In genomic region chr3:53850895-53851294, GRCh38 we compare ENCODE assay signal across 16 cellular contexts. TPM values are rescaled to one million over a fixed set of nuclear protein-coding genes. Genes with fewer than 3 reads are reported as not detected.
DNase-seq lines count a peak whose midpoint lies in the region; ATAC-seq, FAIRE-seq and TF ChIP-seq lines count a peak whose summit lies in the region.
"Had no signal": no experiment of that assay in that cellular context is flagged by ENCODE, and none has a peak within 500 bp of the region (broad histone marks: within the 10 kb centered on the region; RNA-seq: fewer than 3 reads in every experiment).

No MANE protein-coding gene starts in this region.

- WGBS in GM23248 (ENCODE audit: low coverage in 1 of 2, low lambda C conversion rate in 2 of 2, missing lambda C conversion rate in 2 of 2), 2 experiments = 43 to 50% methylated on average over 5 of the region's 5 CpGs
- 29 to 50% (median 33%) methylated on average over 5 of the region's 5 CpGs for WGBS in stomach, 5 donors

- in situ Hi-C loops in GM23248 (cut with MboI) = no loop called here

- H4K20me1 ChIP-seq in GM23248 (ENCODE audit: insufficient read depth) = no peaks in the 10 kb centered on the region
- H4K20me1 ChIP-seq in astrocyte (ENCODE audit: insufficient read depth, low read length) = no peaks in the 10 kb centered on the region

- H2AFZ ChIP-seq in GM23248 = no peak overlapping the region
- no peak overlapping the region for H2AFZ ChIP-seq in astrocyte (ENCODE audit: low read depth, low read length)

- FAIRE-seq in astrocyte (lab: Jason Lieb, UNC) = no peak
- FAIRE-seq: G401.6, keratinocyte had no signal

- H3K4me1 Mint-ChIP-seq in astrocyte (ENCODE audit: low read depth, unreplicated experiment) = no peaks in the 10 kb centered on the region

- H3K79me2 ChIP-seq in GM23248 (ENCODE audit: insufficient read depth) (no peaks in the 10 kb centered on the region), astrocyte (ENCODE audit: insufficient read depth, low read length) (no peaks in the 10 kb centered on the region)

- no peak for TF ChIP-seq POLR2A in stomach (IDR thresholded peaks at IDR 0.05)

- intact Hi-C loops in stomach (cut with DNase I; ENCODE audit: low total_unique reads) = no loop called here

- no peak for TF ChIP-seq CTCF in astrocyte (IDR thresholded peaks at IDR 0.05; ENCODE audit: insufficient read depth, low read depth, low read length)
- TF ChIP-seq CTCF in stomach (IDR thresholded peaks at IDR 0.05) = no peak

- H3K27ac ChIP-seq in GM23248 (no peak overlapping the region), astrocyte (ENCODE audit: low read depth, low read length) (no peak overlapping the region), stomach (no peak overlapping the region)
- H3K27ac ChIP-seq: ascending aorta had no signal

- H3K36me3 Mint-ChIP-seq in astrocyte (ENCODE audit: low read depth, unreplicated experiment) = no peaks in the 10 kb centered on the region
- H3K36me3 Mint-ChIP-seq: CD4-positive, alpha-beta memory T cell had no signal

- peaks cover 17% of the 10 kb centered on the region for H3K27me3 ChIP-seq in GM23248 (replicated peaks; ENCODE audit: insufficient read depth)
- peaks cover 21% of the 10 kb centered on the region for H3K27me3 ChIP-seq in astrocyte (ENCODE audit: insufficient read depth, low read length)
- peaks cover 0 to 31% (median 9%) of the 10 kb centered on the region in 3 donors for H3K27me3 ChIP-seq in stomach
- H3K27me3 ChIP-seq: ascending aorta had no signal

- peak; percentile 34 for DNase-seq in GM23248
- peak; percentile 14 for DNase-seq in astrocyte (ENCODE audit: low read depth)
- peak; percentile 57 for DNase-seq in fibroblast of peridontal ligament (ENCODE audit: extremely low read depth)
- peak; percentile 68 for DNase-seq in stomach
- no peak for DNase-seq in NCI-H1436 treated with DMSO at 0.1 percent for 48 hours (lab: John Stamatoyannopoulos, UW)
- DNase-seq: activated CD8-positive, alpha-beta memory T cell treated with anti-CD3 and anti-CD28 coated beads for 24 hours; CD4-positive, alpha-beta memory T cell; effector memory CD8-positive, alpha-beta T cell; head of caudate nucleus; NCI-H1105; T-helper 1 cell had no signal

- H3K4me1 ChIP-seq in GM23248 (ENCODE audit: insufficient read depth) (no peaks in the 10 kb centered on the region), astrocyte (ENCODE audit: insufficient read depth, low read length) (peaks cover 5% of the 10 kb centered on the region), stomach (peaks cover 8 to 15% (median 10%) of the 10 kb centered on the region in 4 donors)

- no peak for TF ChIP-seq EP300 in stomach (IDR thresholded peaks at IDR 0.05)

- H3K9me3 Mint-ChIP-seq in astrocyte (ENCODE audit: unreplicated experiment) = peaks cover 2% of the 10 kb centered on the region
- H3K9me3 Mint-ChIP-seq: CD4-positive, alpha-beta memory T cell; effector memory CD8-positive, alpha-beta T cell had no signal

- H3K36me3 ChIP-seq in GM23248 (ENCODE audit: low read depth) (no peaks in the 10 kb centered on the region), astrocyte (ENCODE audit: insufficient read depth, low read length) (no peaks in the 10 kb centered on the region), stomach (no peaks in the 10 kb centered on the region)
- H3K36me3 ChIP-seq: ascending aorta had no signal

- peaks cover 42% of the 10 kb centered on the region for H3K27me3 Mint-ChIP-seq in astrocyte (ENCODE audit: low read depth, unreplicated experiment)

- H3K4me3 ChIP-seq in GM23248 (no peak overlapping the region), astrocyte (ENCODE audit: insufficient read depth, low read depth, low read length) (no peak overlapping the region), stomach (no peak overlapping the region)
- H3K4me3 ChIP-seq: ascending aorta had no signal

- no peaks in the 10 kb centered on the region for H3K9me3 ChIP-seq in GM23248 (ENCODE audit: low read depth)
- H3K9me3 ChIP-seq in astrocyte (ENCODE audit: insufficient read depth, low read depth, low read length) = no peaks in the 10 kb centered on the region
- no peaks in the 10 kb centered on the region for H3K9me3 ChIP-seq in stomach
- H3K9me3 ChIP-seq: ascending aorta had no signal

- H3K9ac ChIP-seq in GM23248 (no peak overlapping the region), astrocyte (ENCODE audit: low read length) (no peak overlapping the region)

- no peak for ATAC-seq in HG03159 (IDR thresholded peaks at IDR 0.05; ENCODE audit: unreplicated experiment)
- ATAC-seq in HG02678 (IDR thresholded peaks at IDR 0.05; ENCODE audit: unreplicated experiment) = no peak
- ATAC-seq: effector memory CD8-positive, alpha-beta T cell had no signal

- no peaks in the 10 kb centered on the region for H3K9me2 ChIP-seq in GM23248 (ENCODE audit: insufficient read depth)

- H3K27ac Mint-ChIP-seq in astrocyte (ENCODE audit: unreplicated experiment) = no peak overlapping the region
- H3K27ac Mint-ChIP-seq: CD4-positive, alpha-beta memory T cell; effector memory CD8-positive, alpha-beta T cell had no signal

- H3K4me2 ChIP-seq in GM23248 (ENCODE audit: unreplicated experiment) (no peak overlapping the region), astrocyte (ENCODE audit: low read length) (no peak overlapping the region)

- no peak overlapping the region for H3K4me3 Mint-ChIP-seq in astrocyte (ENCODE audit: unreplicated experiment)
- H3K4me3 Mint-ChIP-seq: CD4-positive, alpha-beta memory T cell; effector memory CD8-positive, alpha-beta T cell had no signal

- no peaks in the 10 kb centered on the region for H3F3A ChIP-seq in GM23248 (ENCODE audit: insufficient read depth)

RNA-seq across cellular contexts. Expression of gene IL17RB, which starts 4.5 kb away (rescaled TPM):
- total RNA-seq in GM23248 (2014; rRNA removed; shearing (Covaris generic)) = not detected in 2 replicates
- polyA plus RNA-seq in GM23248 (2016; fragmentation: Nextera tagmentation; extraction: Ambion mirVana) = 0.58 and 0.79 TPM in 2 replicates
- 0.16 TPM in 1 of 2 replicates, not detected in the other for total RNA-seq in astrocyte
- 10 to 100 TPM in 1 of 5 donors, 1 to 10 TPM in 4; 2.5 to 34.2 (median 3.5) TPM for total RNA-seq in stomach
- polyA plus RNA-seq in stomach = 1 to 10 TPM in 2 of 3 donors, under 1 TPM in 1; 0.61 to 4.5 (median 3.1) TPM
- total RNA-seq: ascending aorta had no signal
- polyA plus RNA-seq: keratinocyte had no signal

RNA-seq across cellular contexts. Expression of gene CHDH, which starts 4.7 kb away (rescaled TPM):
- 0.11 and 0.13 TPM in 2 replicates for total RNA-seq in GM23248 (2014; rRNA removed; shearing (Covaris generic))
- polyA plus RNA-seq in GM23248 (2016; fragmentation: Nextera tagmentation; extraction: Ambion mirVana) = 0.13 TPM in 1 of 2 replicates, not detected in the other
- total RNA-seq in astrocyte = 0.22 and 0.48 TPM in 2 replicates
- 100 to 1,000 TPM in 1 of 5 donors, 10 to 100 TPM in 2, 1 to 10 TPM in 2; 8.2 to 385 (median 13.4) TPM for total RNA-seq in stomach
- 1 to 10 TPM; 1.7 to 3.7 (median 3.4) TPM for polyA plus RNA-seq in stomach
- polyA plus RNA-seq: keratinocyte had no signal

RNA-seq across cellular contexts. Expression of gene ACTR8, which starts 31.1 kb away (rescaled TPM):
- total RNA-seq in GM23248 (2014; rRNA removed; shearing (Covaris generic)) = 33.0 and 41.0 TPM in 2 replicates
- polyA plus RNA-seq in GM23248 (2016; fragmentation: Nextera tagmentation; extraction: Ambion mirVana) (23.0 and 25.3 TPM in 2 replicates), stomach (1 to 10 TPM; 6.7 to 9.6 (median 8.3) TPM)
- total RNA-seq in astrocyte (43.6 and 52.1 TPM in 2 replicates), stomach (100 to 1,000 TPM in 1 of 5 donors, 10 to 100 TPM in 4; 12.5 to 171 (median 25.5) TPM)

RNA-seq across cellular contexts. Expression of gene SELENOK, which starts 40.8 kb away (rescaled TPM):
- total RNA-seq in GM23248 (2014; rRNA removed; shearing (Covaris generic)) = 22.4 and 37.5 TPM in 2 replicates
- polyA plus RNA-seq in GM23248 (2016; fragmentation: Nextera tagmentation; extraction: Ambion mirVana) (92.1 and 97.5 TPM in 2 replicates), stomach (10 to 100 TPM; 83.1 to 92.9 (median 83.9) TPM)
- total RNA-seq in astrocyte (40.3 and 43.7 TPM in 2 replicates), stomach (100 to 1,000 TPM in 1 of 5 donors, 10 to 100 TPM in 4; 19.4 to 143 (median 53.1) TPM)
